In the genomic region with DNA sequence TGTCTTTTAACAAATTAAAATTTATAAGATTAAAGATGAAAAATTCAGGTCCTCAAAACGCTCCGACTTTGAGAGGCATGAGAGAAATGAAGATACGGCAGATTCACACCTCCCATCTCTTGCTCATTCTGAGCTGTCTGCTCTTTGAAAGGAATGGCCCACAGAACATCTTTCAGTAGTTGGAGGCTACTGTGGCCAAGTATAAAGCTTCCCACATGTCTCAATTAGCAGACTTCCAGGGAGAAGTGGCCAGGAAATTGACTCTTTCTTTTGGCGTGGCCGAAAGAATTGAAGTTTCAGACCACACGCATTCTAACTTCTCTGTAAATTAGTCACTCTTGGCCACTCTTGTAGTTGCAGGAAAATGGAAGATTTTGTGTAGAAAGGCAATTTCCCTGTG, we compare ENCODE assay signal across 2 cellular contexts.
TF ChIP-seq lines count a peak whose summit lies in the region.

No MANE protein-coding gene starts in this region.

TF ChIP-seq in GM23338, 12 proteins besides CTCF, POLR2A, EP300 and RAD21:
- TF ChIP-seq, protein P1, sequence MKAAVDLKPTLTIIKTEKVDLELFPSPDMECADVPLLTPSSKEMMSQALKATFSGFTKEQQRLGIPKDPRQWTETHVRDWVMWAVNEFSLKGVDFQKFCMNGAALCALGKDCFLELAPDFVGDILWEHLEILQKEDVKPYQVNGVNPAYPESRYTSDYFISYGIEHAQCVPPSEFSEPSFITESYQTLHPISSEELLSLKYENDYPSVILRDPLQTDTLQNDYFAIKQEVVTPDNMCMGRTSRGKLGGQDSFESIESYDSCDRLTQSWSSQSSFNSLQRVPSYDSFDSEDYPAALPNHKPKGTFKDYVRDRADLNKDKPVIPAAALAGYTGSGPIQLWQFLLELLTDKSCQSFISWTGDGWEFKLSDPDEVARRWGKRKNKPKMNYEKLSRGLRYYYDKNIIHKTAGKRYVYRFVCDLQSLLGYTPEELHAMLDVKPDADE (IDR thresholded peaks at IDR 0.05), result no peak
- no peak for TF ChIP-seq ZNF331 (CRISPR knock-in tag; IDR thresholded peaks at IDR 0.05; ENCODE audit: low read depth)
- no peak for TF ChIP-seq CREB1 (CRISPR knock-in tag; IDR thresholded peaks at IDR 0.05; ENCODE audit: low read depth)
- TF ChIP-seq, protein P2, sequence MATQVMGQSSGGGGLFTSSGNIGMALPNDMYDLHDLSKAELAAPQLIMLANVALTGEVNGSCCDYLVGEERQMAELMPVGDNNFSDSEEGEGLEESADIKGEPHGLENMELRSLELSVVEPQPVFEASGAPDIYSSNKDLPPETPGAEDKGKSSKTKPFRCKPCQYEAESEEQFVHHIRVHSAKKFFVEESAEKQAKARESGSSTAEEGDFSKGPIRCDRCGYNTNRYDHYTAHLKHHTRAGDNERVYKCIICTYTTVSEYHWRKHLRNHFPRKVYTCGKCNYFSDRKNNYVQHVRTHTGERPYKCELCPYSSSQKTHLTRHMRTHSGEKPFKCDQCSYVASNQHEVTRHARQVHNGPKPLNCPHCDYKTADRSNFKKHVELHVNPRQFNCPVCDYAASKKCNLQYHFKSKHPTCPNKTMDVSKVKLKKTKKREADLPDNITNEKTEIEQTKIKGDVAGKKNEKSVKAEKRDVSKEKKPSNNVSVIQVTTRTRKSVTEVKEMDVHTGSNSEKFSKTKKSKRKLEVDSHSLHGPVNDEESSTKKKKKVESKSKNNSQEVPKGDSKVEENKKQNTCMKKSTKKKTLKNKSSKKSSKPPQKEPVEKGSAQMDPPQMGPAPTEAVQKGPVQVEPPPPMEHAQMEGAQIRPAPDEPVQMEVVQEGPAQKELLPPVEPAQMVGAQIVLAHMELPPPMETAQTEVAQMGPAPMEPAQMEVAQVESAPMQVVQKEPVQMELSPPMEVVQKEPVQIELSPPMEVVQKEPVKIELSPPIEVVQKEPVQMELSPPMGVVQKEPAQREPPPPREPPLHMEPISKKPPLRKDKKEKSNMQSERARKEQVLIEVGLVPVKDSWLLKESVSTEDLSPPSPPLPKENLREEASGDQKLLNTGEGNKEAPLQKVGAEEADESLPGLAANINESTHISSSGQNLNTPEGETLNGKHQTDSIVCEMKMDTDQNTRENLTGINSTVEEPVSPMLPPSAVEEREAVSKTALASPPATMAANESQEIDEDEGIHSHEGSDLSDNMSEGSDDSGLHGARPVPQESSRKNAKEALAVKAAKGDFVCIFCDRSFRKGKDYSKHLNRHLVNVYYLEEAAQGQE (IDR thresholded peaks at IDR 0.05; ENCODE audit: unreplicated experiment), result no peak
- TF ChIP-seq NANOG (IDR thresholded peaks at IDR 0.05; ENCODE audit: borderline replicate concordance), result no peak
- no peak for TF ChIP-seq JUNB (IDR thresholded peaks at IDR 0.05; ENCODE audit: unreplicated experiment)
- no peak for TF ChIP-seq EZH2 (IDR thresholded peaks at IDR 0.05; ENCODE audit: low read depth, unreplicated experiment)
- no peak for TF ChIP-seq EZH2phosphoT487 (IDR thresholded peaks at IDR 0.05; ENCODE audit: unreplicated experiment)
- TF ChIP-seq ZNF114 (CRISPR knock-in tag; IDR thresholded peaks at IDR 0.05), result no peak
- no peak for TF ChIP-seq STAT1 (IDR thresholded peaks at IDR 0.05; ENCODE audit: unreplicated experiment)
- TF ChIP-seq POLR2AphosphoS5 (IDR thresholded peaks at IDR 0.05; ENCODE audit: low read depth), result no peak

TF ChIP-seq in GM12878, 131 proteins besides CTCF, POLR2A, EP300 and RAD21 (continued from another document):
- TF ChIP-seq, protein P3, sequence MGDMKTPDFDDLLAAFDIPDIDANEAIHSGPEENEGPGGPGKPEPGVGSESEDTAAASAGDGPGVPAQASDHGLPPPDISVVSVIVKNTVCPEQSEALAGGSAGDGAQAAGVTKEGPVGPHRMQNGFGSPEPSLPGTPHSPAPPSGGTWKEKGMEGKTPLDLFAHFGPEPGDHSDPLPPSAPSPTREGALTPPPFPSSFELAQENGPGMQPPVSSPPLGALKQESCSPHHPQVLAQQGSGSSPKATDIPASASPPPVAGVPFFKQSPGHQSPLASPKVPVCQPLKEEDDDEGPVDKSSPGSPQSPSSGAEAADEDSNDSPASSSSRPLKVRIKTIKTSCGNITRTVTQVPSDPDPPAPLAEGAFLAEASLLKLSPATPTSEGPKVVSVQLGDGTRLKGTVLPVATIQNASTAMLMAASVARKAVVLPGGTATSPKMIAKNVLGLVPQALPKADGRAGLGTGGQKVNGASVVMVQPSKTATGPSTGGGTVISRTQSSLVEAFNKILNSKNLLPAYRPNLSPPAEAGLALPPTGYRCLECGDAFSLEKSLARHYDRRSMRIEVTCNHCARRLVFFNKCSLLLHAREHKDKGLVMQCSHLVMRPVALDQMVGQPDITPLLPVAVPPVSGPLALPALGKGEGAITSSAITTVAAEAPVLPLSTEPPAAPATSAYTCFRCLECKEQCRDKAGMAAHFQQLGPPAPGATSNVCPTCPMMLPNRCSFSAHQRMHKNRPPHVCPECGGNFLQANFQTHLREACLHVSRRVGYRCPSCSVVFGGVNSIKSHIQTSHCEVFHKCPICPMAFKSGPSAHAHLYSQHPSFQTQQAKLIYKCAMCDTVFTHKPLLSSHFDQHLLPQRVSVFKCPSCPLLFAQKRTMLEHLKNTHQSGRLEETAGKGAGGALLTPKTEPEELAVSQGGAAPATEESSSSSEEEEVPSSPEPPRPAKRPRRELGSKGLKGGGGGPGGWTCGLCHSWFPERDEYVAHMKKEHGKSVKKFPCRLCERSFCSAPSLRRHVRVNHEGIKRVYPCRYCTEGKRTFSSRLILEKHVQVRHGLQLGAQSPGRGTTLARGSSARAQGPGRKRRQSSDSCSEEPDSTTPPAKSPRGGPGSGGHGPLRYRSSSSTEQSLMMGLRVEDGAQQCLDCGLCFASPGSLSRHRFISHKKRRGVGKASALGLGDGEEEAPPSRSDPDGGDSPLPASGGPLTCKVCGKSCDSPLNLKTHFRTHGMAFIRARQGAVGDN (IDR thresholded peaks at IDR 0.05), result no peak
